ENCODE assay signal across 18 cellular contexts in the genomic region with DNA sequence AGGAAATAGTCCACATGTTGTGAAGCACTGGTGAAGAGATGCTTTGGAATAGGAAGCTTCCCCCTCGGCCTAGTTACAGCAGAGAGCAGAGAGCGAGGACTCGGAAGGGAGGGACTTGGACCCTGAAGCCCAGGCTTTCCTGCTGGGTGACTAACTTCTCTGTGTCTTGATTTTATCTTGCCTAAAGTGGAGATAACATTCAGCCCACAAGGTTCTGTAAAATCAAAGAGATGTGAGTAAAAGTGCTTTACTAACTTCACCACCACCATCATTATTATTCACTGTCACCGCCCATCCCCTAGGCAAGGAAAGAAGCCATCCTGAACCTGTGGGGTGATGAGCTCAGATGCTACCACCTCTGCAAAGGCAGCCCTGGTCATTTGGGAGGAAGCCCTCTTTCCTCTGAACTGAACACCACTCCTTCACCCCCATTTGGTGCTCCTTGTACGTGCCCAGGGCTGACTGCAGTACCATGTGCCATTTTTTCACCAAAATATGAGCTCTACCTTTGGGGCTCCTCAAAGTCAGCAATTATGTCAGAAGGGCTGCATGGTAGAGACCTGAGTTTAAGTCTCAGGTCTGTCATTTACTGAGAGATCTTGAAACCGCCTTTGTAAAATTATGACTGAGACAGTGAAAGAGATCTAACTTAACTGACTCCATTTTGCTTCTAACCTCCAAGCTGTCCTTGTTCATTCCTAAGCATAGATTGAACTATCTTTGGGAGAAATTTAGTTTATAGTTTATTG. TPM values are rescaled to one million over a fixed set of nuclear protein-coding genes. Genes with fewer than 3 reads are reported as not detected.
DNase-seq lines count a peak whose midpoint lies in the region; ATAC-seq and TF ChIP-seq lines count a peak whose summit lies in the region.
"Had no signal": no experiment of that assay in that cellular context is flagged by ENCODE, and none has a peak within 500 bp of the region (broad histone marks: within the 10 kb centered on the region; RNA-seq: fewer than 3 reads in every experiment).

No MANE protein-coding gene starts in this region.

- H3K4me3 Mint-ChIP-seq in activated CD4-positive, alpha-beta T cell treated with anti-CD3 and anti-CD28 coated beads for 36 hours: no peak overlapping the region
- H3K4me3 Mint-ChIP-seq in H9 (peak overlapping the region; percentile 47 to 70), mesothelial cell of epicardium (peak overlapping the region; percentile 53)
- H3K4me3 Mint-ChIP-seq: activated naive CD8-positive, alpha-beta T cell treated with anti-CD3 and anti-CD28 coated beads for 36 hours; B cell; memory B cell; natural killer cell; T-helper 1 cell treated with Interleukin-12 subunit alpha and Interleukin-12 subunit beta and Interleukin-4 antibody, amounts not matched to agents 30 μg/mL and 1 μg/mL, for 36 hours had no signal

- H4K5ac ChIP-seq in H9 (ENCODE audit: insufficient read length, low read depth, low read length): no peak overlapping the region

- no peaks in the 10 kb centered on the region for H3K9me3 Mint-ChIP-seq in activated CD4-positive, alpha-beta T cell treated with anti-CD3 and anti-CD28 coated beads for 36 hours (ENCODE audit: low read depth)
- H3K9me3 Mint-ChIP-seq in H9 (no peaks in the 10 kb centered on the region; a peak in 1 of 5 replicates), mesothelial cell of epicardium (no peaks in the 10 kb centered on the region)
- H3K9me3 Mint-ChIP-seq: activated naive CD8-positive, alpha-beta T cell treated with anti-CD3 and anti-CD28 coated beads for 36 hours; memory B cell; natural killer cell; T-helper 1 cell treated with Interleukin-12 subunit alpha and Interleukin-12 subunit beta and Interleukin-4 antibody, amounts not matched to agents 30 μg/mL and 1 μg/mL, for 36 hours had no signal

- H3K36me3 ChIP-seq in body of pancreas (replicated peaks in 1 of 2; ENCODE audit: insufficient read depth in 1 of 2, low read depth in 2 of 2): no peaks in the 10 kb centered on the region
- H3K36me3 ChIP-seq: gastrocnemius medialis, thoracic aorta had no signal

- H4K20me1 ChIP-seq in H9 (ENCODE audit: control insufficient read depth, insufficient read depth, insufficient read length): no peaks in the 10 kb centered on the region

- H3K27me3 Mint-ChIP-seq in activated CD4-positive, alpha-beta T cell treated with anti-CD3 and anti-CD28 coated beads for 36 hours: peaks cover 32% of the 10 kb centered on the region
- H3K27me3 Mint-ChIP-seq in H9 (ENCODE audit: low read depth): peaks cover 57% of the 10 kb centered on the region
- peaks cover 38% of the 10 kb centered on the region for H3K27me3 Mint-ChIP-seq in mesothelial cell of epicardium (ENCODE audit: low read depth)

- TF ChIP-seq POLR2A in body of pancreas (IDR thresholded peaks at IDR 0.05): no peak

- no peak overlapping the region for H3K4ac ChIP-seq in H9 (ENCODE audit: low read depth, low read length)

- CTCF ChIA-PET in activated CD4-positive, alpha-beta T cell treated with anti-CD3 and anti-CD28 coated beads for 36 hours (lab: Charles Lee): interaction anchor here (0.7 to 5.4 kb wide), 4 partner anchors 44 to 359 kb away, joined by 3 to 44 read pairs (median 4); no protein-coding TSS in a partner anchor

- H3K27ac Mint-ChIP-seq in activated CD4-positive, alpha-beta T cell treated with anti-CD3 and anti-CD28 coated beads for 36 hours: no peak overlapping the region
- H3K27ac Mint-ChIP-seq in H9: no peak overlapping the region
- no peak overlapping the region for H3K27ac Mint-ChIP-seq in mesothelial cell of epicardium
- H3K27ac Mint-ChIP-seq: activated naive CD8-positive, alpha-beta T cell treated with anti-CD3 and anti-CD28 coated beads for 36 hours; B cell; memory B cell; natural killer cell had no signal

- no peak overlapping the region for H2BK15ac ChIP-seq in H9 (ENCODE audit: low read depth, low read length)

- H3K9ac ChIP-seq in H9 (ENCODE audit: extremely low read depth, insufficient read length, low read length): no peak overlapping the region

- peaks cover 7% of the 10 kb centered on the region for H3K23me2 ChIP-seq in H9 (ENCODE audit: insufficient read length, low read depth, low read length, poor library complexity, severe bottlenecking)

- H3K36me3 Mint-ChIP-seq in activated CD4-positive, alpha-beta T cell treated with anti-CD3 and anti-CD28 coated beads for 36 hours (ENCODE audit: low read depth): no peaks in the 10 kb centered on the region
- H3K36me3 Mint-ChIP-seq in H9 (ENCODE audit: insufficient read depth in 1 of 3, low read depth in 3 of 3): no peaks in the 10 kb centered on the region; a peak in 1 of 7 replicates
- no peaks in the 10 kb centered on the region for H3K36me3 Mint-ChIP-seq in mesothelial cell of epicardium
- H3K36me3 Mint-ChIP-seq: activated naive CD8-positive, alpha-beta T cell treated with anti-CD3 and anti-CD28 coated beads for 36 hours; memory B cell; natural killer cell had no signal

- no peak overlapping the region for H3T11ph ChIP-seq in H9 (ENCODE audit: low read length)

- peak overlapping the region; percentile 47 for H3K4me2 ChIP-seq in H9 (ENCODE audit: insufficient read depth, insufficient read length, low read length)

- WGBS in H9 (ENCODE audit: extremely low coverage, insufficient read length, low lambda C conversion rate): no CpG with 5 or more reads among the region's 6 CpGs
- 82 to 86% methylated on average over 6 of the region's 6 CpGs for WGBS in body of pancreas, 2 donors

- no peak overlapping the region for H3K14ac ChIP-seq in H9 (ENCODE audit: insufficient read depth, low read length)

- no peak overlapping the region for H3K18ac ChIP-seq in H9 (ENCODE audit: insufficient read length, low read depth, low read length)

- peaks cover 9% of the 10 kb centered on the region for H3K4me1 Mint-ChIP-seq in activated CD4-positive, alpha-beta T cell treated with anti-CD3 and anti-CD28 coated beads for 36 hours
- H3K4me1 Mint-ChIP-seq in H9 (peaks cover 13 to 28% of the 10 kb centered on the region in 2 experiments), mesothelial cell of epicardium (peaks cover 7% of the 10 kb centered on the region)
- H3K4me1 Mint-ChIP-seq: B cell, memory B cell, natural killer cell had no signal

- H3K23ac ChIP-seq in H9 (ENCODE audit: insufficient read length, low read depth, low read length): no peak overlapping the region

- no peak overlapping the region for H2BK5ac ChIP-seq in H9 (ENCODE audit: insufficient read length, low read length)

- H3K4me1 ChIP-seq in H9 (ENCODE audit: insufficient read depth, low read length) (no peaks in the 10 kb centered on the region), body of pancreas (peaks cover 19% of the 10 kb centered on the region)
- H3K4me1 ChIP-seq: gastrocnemius medialis had no signal

- H3K27ac ChIP-seq in H9 (ENCODE audit: insufficient read length, low read depth, low read length): no peak overlapping the region
- H3K27ac ChIP-seq in body of pancreas: peak overlapping the region in 3 of 4 donors; percentile 81 to 89 (median 87)
- H3K27ac ChIP-seq: 22Rv1, gastrocnemius medialis, thoracic aorta had no signal

- no peaks in the 10 kb centered on the region for H3K79me2 ChIP-seq in H9 (ENCODE audit: insufficient read depth, low read length)

- no peak for TF ChIP-seq CTCF in H9 (conservative IDR thresholded peaks at IDR 0.05)
- TF ChIP-seq CTCF in body of pancreas (IDR thresholded peaks at IDR 0.05): no peak
- TF ChIP-seq CTCF in mesothelial cell of epicardium (IDR thresholded peaks at IDR 0.05; ENCODE audit: unreplicated experiment): no peak
- no peak for TF ChIP-seq CTCF in omental fat pad (IDR thresholded peaks at IDR 0.05)

- H3K27me3 ChIP-seq in H9 (ENCODE audit: insufficient read depth, low read length): peaks cover 19% of the 10 kb centered on the region; the same call in 1 of the 2 replicates
- H3K27me3 ChIP-seq in body of pancreas: no peaks in the 10 kb centered on the region

- POLR2A ChIA-PET in activated CD4-positive, alpha-beta T cell treated with anti-CD3 and anti-CD28 coated beads for 36 hours (lab: Charles Lee): no interaction called here

- no peak overlapping the region for H3K4me3 ChIP-seq in body of pancreas

- no peaks in the 10 kb centered on the region for H3K9me3 ChIP-seq in H9 (ENCODE audit: control insufficient read depth, low read depth, low read length)
- no peaks in the 10 kb centered on the region for H3K9me3 ChIP-seq in body of pancreas
- H3K9me3 ChIP-seq: gastrocnemius medialis, thoracic aorta had no signal

- no peak overlapping the region for H4K8ac ChIP-seq in H9 (replicated peaks; ENCODE audit: insufficient read length, low read depth, low read length)

- H2BK20ac ChIP-seq in H9 (ENCODE audit: low read depth, low read length, poor library complexity, severe bottlenecking): no peak overlapping the region

- H2BK12ac ChIP-seq in H9 (ENCODE audit: insufficient read length, low read depth, low read length): no peak overlapping the region

- no peak overlapping the region for H3K56ac ChIP-seq in H9 (ENCODE audit: insufficient read length, low read depth, low read length)

- H2BK120ac ChIP-seq in H9 (ENCODE audit: low read depth, low read length, poor library complexity, severe bottlenecking): no peak overlapping the region

- no peaks in the 10 kb centered on the region for H3K79me1 ChIP-seq in H9 (ENCODE audit: insufficient read depth, low read depth, low read length, poor library complexity, severe bottlenecking)

- no peak overlapping the region for H2AK5ac ChIP-seq in H9 (ENCODE audit: insufficient read length, low read length)

- DNase-seq in activated CD4-positive, alpha-beta T cell treated with anti-CD3 and anti-CD28 coated beads for 36 hours: no peak
- DNase-seq in activated CD4-positive, alpha-beta T cell treated with anti-CD3 and anti-CD28 coated beads, Interleukin-2, amount 50 U/mL, for 48 hours: no peak
- DNase-seq in H9: no peak
- DNase-seq in body of pancreas: no peak
- DNase-seq in mesothelial cell of epicardium (ENCODE audit: low spot score in 2 of 2, unreplicated experiment in 2 of 2): no peak
- DNase-seq in cerebellum (ENCODE audit: low spot score): no peak
- DNase-seq in omental fat pad (ENCODE audit: low spot score): no peak
- DNase-seq: activated CD8-positive, alpha-beta memory T cell treated with anti-CD3 and anti-CD28 coated beads, Interleukin-2, amount 50 U/mL, for 4 hours; activated naive CD8-positive, alpha-beta T cell treated with anti-CD3 and anti-CD28 coated beads for 36 hours; gastrocnemius medialis; GDM1; natural killer cell had no signal

- peak; percentile 63 for ATAC-seq in activated CD4-positive, alpha-beta T cell treated with anti-CD3 and anti-CD28 coated beads for 36 hours
- ATAC-seq in body of pancreas (no peak), GM21723 (IDR thresholded peaks at IDR 0.05; ENCODE audit: unreplicated experiment) (no peak), omental fat pad (ENCODE audit: low FRiP score) (no peak)
- ATAC-seq: gastrocnemius medialis, natural killer cell had no signal

- H2AFZ ChIP-seq in H9 (ENCODE audit: low read length): no peak overlapping the region

- no peak overlapping the region for H4K91ac ChIP-seq in H9 (ENCODE audit: insufficient read length, low read depth, low read length)

- intact Hi-C loops in activated CD4-positive, alpha-beta T cell treated with anti-CD3 and anti-CD28 coated beads for 36 hours (cut with DNase I, micrococcal nuclease): loop anchor here (10.0 kb wide), 1 partner anchor 362 kb away; no protein-coding TSS in a partner anchor
- intact Hi-C loops in body of pancreas (cut with DNase I): no loop called here

RNA-seq across cellular contexts. Expression of a gene that starts 58.2 kb away (rescaled TPM):
- total RNA-seq in activated CD4-positive, alpha-beta T cell treated with anti-CD3 and anti-CD28 coated beads for 36 hours: 10 to 100 TPM; 53.6 to 60.9 TPM
- total RNA-seq in H9 (2021): 42.5 and 43.0 TPM in 2 replicates
- total RNA-seq in body of pancreas: 10 to 100 TPM; 42.5 to 47.5 TPM
- 58.4 to 61.7 TPM (median 60.3 TPM) in 3 replicates for total RNA-seq in mesothelial cell of epicardium
- 60.6 TPM for total RNA-seq in cerebellum
- total RNA-seq in omental fat pad: 10 to 100 TPM; 35.4 to 59.9 (median 42.7) TPM

RNA-seq across cellular contexts. Expression of a gene that starts 58.4 kb away (rescaled TPM):
- 1 to 10 TPM; 3.2 to 3.7 TPM for total RNA-seq in activated CD4-positive, alpha-beta T cell treated with anti-CD3 and anti-CD28 coated beads for 36 hours
- total RNA-seq in H9 (2021) (4.5 and 4.7 TPM in 2 replicates), body of pancreas (10 to 100 TPM; 11.2 to 16.2 TPM), mesothelial cell of epicardium (10.0 to 11.4 TPM (median 11.2 TPM) in 3 replicates), cerebellum (25.5 TPM), omental fat pad (1 to 10 TPM in 3 of 4 donors, under 1 TPM in 1; 0.96 to 2.0 (median 1.4) TPM)
